ENCODE assay signal across 1 cellular context in genomic region chr20:59031326-59032022, GRCh38.
TF ChIP-seq lines count a peak whose summit lies in the region.

No MANE protein-coding gene starts in this region.

TF ChIP-seq in K562, 482 proteins besides CTCF, POLR2A, EP300 and RAD21 (continues in another document):
- TF ChIP-seq ZNF507 (tag; conservative IDR thresholded peaks at IDR 0.05) (0 out of 2 replicates have a peak, but pooled peaks have one; percentile 5), ZNF408 (CRISPR knock-in tag; IDR thresholded peaks at IDR 0.05; ENCODE audit: low read depth) (no peak), KDM5B (IDR thresholded peaks at IDR 0.05; ENCODE audit: insufficient replicate concordance, low read depth, low read length) (peak; percentile 25), SRF (CRISPR knock-in tag; IDR thresholded peaks at IDR 0.05) (0 out of 4 replicates have a peak, but pooled peaks of 1 of the 2 experiments have one; percentile 74), SIN3A (IDR thresholded peaks at IDR 0.05; ENCODE audit: borderline replicate concordance in 2 of 2, control insufficient read depth in 1 of 2, low read depth in 2 of 2, low read length in 2 of 2) (peak; percentile 6 to 52; a peak in 1 of 4 replicates), ZNF551 (CRISPR knock-in tag; IDR thresholded peaks at IDR 0.05) (no peak), ZNF609 (CRISPR knock-in tag; IDR thresholded peaks at IDR 0.05; ENCODE audit: borderline replicate concordance) (no peak), PHF21A (IDR thresholded peaks at IDR 0.05; ENCODE audit: borderline replicate concordance, low read depth) (no peak), ZNF384 (IDR thresholded peaks at IDR 0.05; ENCODE audit: low read depth, low read length) (no peak), USF2 (CRISPR knock-in tag; IDR thresholded peaks at IDR 0.05) (peak; percentile 60), CAMTA2 (CRISPR knock-in tag; conservative IDR thresholded peaks at IDR 0.05) (0 out of 2 replicates have a peak, but pooled peaks have one; percentile 30), ESRRB (CRISPR knock-in tag; IDR thresholded peaks at IDR 0.05; ENCODE audit: borderline replicate concordance) (0 out of 2 replicates have a peak, but pooled peaks have one; percentile 65), ZNF212 (CRISPR knock-in tag; IDR thresholded peaks at IDR 0.05) (0 out of 2 replicates have a peak, but pooled peaks have one; percentile 83), MLX (CRISPR knock-in tag; conservative IDR thresholded peaks at IDR 0.05) (peak in 1 of 2 experiments; percentile 52; a peak in 1 of 4 replicates), XRCC5 (IDR thresholded peaks at IDR 0.05; ENCODE audit: low read depth, low read length) (0 out of 2 replicates have a peak, but pooled peaks have one; percentile 21), MGA (IDR thresholded peaks at IDR 0.05) (peak; percentile 11; the same call in 1 of the 2 replicates), RB1 (IDR thresholded peaks at IDR 0.05; ENCODE audit: low read depth) (no peak), MECOM (CRISPR knock-in tag; IDR thresholded peaks at IDR 0.05) (0 out of 2 replicates have a peak, but pooled peaks have one; percentile 74), MCM5 (IDR thresholded peaks at IDR 0.05; ENCODE audit: low read depth) (no peak), SP1 (CRISPR knock-in tag; IDR thresholded peaks at IDR 0.05) (peak; percentile 30; the same call in 1 of the 2 replicates), HMG20B (CRISPR knock-in tag; IDR thresholded peaks at IDR 0.05) (0 out of 2 replicates have a peak, but pooled peaks have one; percentile 81), USF1 (CRISPR knock-in tag; IDR thresholded peaks at IDR 0.05) (peak; percentile 71), NCOA1 (IDR thresholded peaks at IDR 0.05; ENCODE audit: low read depth) (no peak), ZNF12 (CRISPR knock-in tag; IDR thresholded peaks at IDR 0.05) (0 out of 2 replicates have a peak, but pooled peaks have one; percentile 29), TEAD1 (CRISPR knock-in tag; IDR thresholded peaks at IDR 0.05) (no peak), ESRRA (IDR thresholded peaks at IDR 0.05; ENCODE audit: borderline replicate concordance, low read depth) (no peak), PPARD (CRISPR knock-in tag; IDR thresholded peaks at IDR 0.05) (0 out of 2 replicates have a peak, but pooled peaks have one; percentile 60), C11orf30 (IDR thresholded peaks at IDR 0.05; ENCODE audit: low read depth) (no peak), NR2F6 (CRISPR knock-in tag; IDR thresholded peaks at IDR 0.05) (no peak), MNT (conservative IDR thresholded peaks at IDR 0.05) (peak in 1 of 2 experiments; percentile 21; a peak in 2 of 4 replicates), FOXA3 (CRISPR knock-in tag; conservative IDR thresholded peaks at IDR 0.05 in 1 of 2, IDR thresholded peaks at IDR 0.05 in 1 of 2) (no peak), RAD51 (IDR thresholded peaks at IDR 0.05; ENCODE audit: borderline replicate concordance, low read depth) (0 out of 2 replicates have a peak, but pooled peaks have one; percentile 38), ID3 (CRISPR knock-in tag; IDR thresholded peaks at IDR 0.05) (no peak), ID3 (tag; IDR thresholded peaks at IDR 0.05) (no peak), ZNF77 (CRISPR knock-in tag; IDR thresholded peaks at IDR 0.05) (0 out of 2 replicates have a peak, but pooled peaks have one; percentile 81), ZNF586 (CRISPR knock-in tag; conservative IDR thresholded peaks at IDR 0.05) (0 out of 2 replicates have a peak, but pooled peaks have one; percentile 72)
